In genomic region chr4:142961866-142962265, GRCh38 we compare ENCODE assay signal across 10 cellular contexts.
DNase-seq lines count a peak whose midpoint lies in the region; ATAC-seq and TF ChIP-seq lines count a peak whose summit lies in the region.
"Had no signal": no experiment of that assay in that cellular context is flagged by ENCODE, and none has a peak within 500 bp of the region (broad histone marks: within the 10 kb centered on the region; RNA-seq: fewer than 3 reads in every experiment).

No MANE protein-coding gene starts in this region.

- no peak overlapping the region for H3K27ac Mint-ChIP-seq in activated naive CD4-positive, alpha-beta T cell treated with anti-CD3 and anti-CD28 coated beads, Interleukin-2, amount 10 ng/mL, durations not matched to agents 7 days and 5 days
- no peak overlapping the region for H3K27ac Mint-ChIP-seq in activated T-cell treated with anti-CD3 and anti-CD28 coated beads, Interleukin-2, amount 50 U/mL, for 72 hours

- H3K79me2 ChIP-seq in OCI-LY3 (ENCODE audit: low read length): no peaks in the 10 kb centered on the region

- H3K9ac ChIP-seq in OCI-LY3 (ENCODE audit: low read length): peak overlapping the region; percentile 6; the same call in 1 of the 2 replicates

- CTCF ChIA-PET in activated naive CD4-positive, alpha-beta T cell treated with anti-CD3 and anti-CD28 coated beads, Interleukin-2, amount 10 ng/mL, durations not matched to agents 7 days and 5 days (lab: Charles Lee): no interaction called here

- peak; percentile 69 for DNase-seq in Ammon's horn (ENCODE audit: low spot score)
- DNase-seq in activated CD4-positive, alpha-beta T cell treated with anti-CD3 and anti-CD28 coated beads for 1 hour: no peak
- DNase-seq in activated naive CD4-positive, alpha-beta T cell treated with anti-CD3 and anti-CD28 coated beads, Interleukin-2, amount 10 ng/mL, durations not matched to agents 7 days and 5 days: no peak
- no peak for DNase-seq in activated T-cell treated with anti-CD3 and anti-CD28 coated beads, Interleukin-2, amount 50 U/mL, for 72 hours
- no peak for DNase-seq in H4 (ENCODE audit: low spot score)
- DNase-seq: aorta; stimulated activated CD4-positive, alpha-beta T cell treated with anti-CD3 and anti-CD28 coated beads, Interleukin-1b, Interleukin-23, amount 100 ng/mL, for 48 hours had no signal

- no peaks in the 10 kb centered on the region for H3K9me3 Mint-ChIP-seq in activated naive CD4-positive, alpha-beta T cell treated with anti-CD3 and anti-CD28 coated beads, Interleukin-2, amount 10 ng/mL, durations not matched to agents 7 days and 5 days
- no peaks in the 10 kb centered on the region for H3K9me3 Mint-ChIP-seq in activated T-cell treated with anti-CD3 and anti-CD28 coated beads, Interleukin-2, amount 50 U/mL, for 72 hours

- no peaks in the 10 kb centered on the region for H3K27me3 Mint-ChIP-seq in activated naive CD4-positive, alpha-beta T cell treated with anti-CD3 and anti-CD28 coated beads, Interleukin-2, amount 10 ng/mL, durations not matched to agents 7 days and 5 days
- H3K27me3 Mint-ChIP-seq in activated T-cell treated with anti-CD3 and anti-CD28 coated beads, Interleukin-2, amount 50 U/mL, for 72 hours (ENCODE audit: low read depth): peaks cover 5% of the 10 kb centered on the region

- peak overlapping the region; percentile 2; the same call in 1 of the 2 replicates for H3K4me3 ChIP-seq in OCI-LY3 (ENCODE audit: low read length)

- H3K4me2 ChIP-seq in OCI-LY3 (ENCODE audit: low read length): peak overlapping the region; percentile 37

- no peaks in the 10 kb centered on the region for H3K4me1 Mint-ChIP-seq in activated naive CD4-positive, alpha-beta T cell treated with anti-CD3 and anti-CD28 coated beads, Interleukin-2, amount 10 ng/mL, durations not matched to agents 7 days and 5 days
- H3K4me1 Mint-ChIP-seq in activated T-cell treated with anti-CD3 and anti-CD28 coated beads, Interleukin-2, amount 50 U/mL, for 72 hours (ENCODE audit: low read depth): no peaks in the 10 kb centered on the region

- peak; percentile 49 for ATAC-seq in HG02588 (IDR thresholded peaks at IDR 0.05; ENCODE audit: unreplicated experiment)
- no peak for ATAC-seq in activated T-cell treated with anti-CD3 and anti-CD28 coated beads, Interleukin-2, amount 50 U/mL, for 72 hours (replicated peaks in 1 of 2)

- no peaks in the 10 kb centered on the region for H3K9me3 ChIP-seq in OCI-LY3 (ENCODE audit: insufficient read depth, low read length)

- H3K27ac ChIP-seq in OCI-LY3 (ENCODE audit: low read length) (peak overlapping the region; percentile 50), layer of hippocampus (ENCODE audit: low read depth, low read length) (peak overlapping the region; percentile 42)

- peak overlapping the region; percentile 2 for H2AFZ ChIP-seq in OCI-LY3 (ENCODE audit: low read depth, low read length)

- H3K4me3 Mint-ChIP-seq in activated naive CD4-positive, alpha-beta T cell treated with anti-CD3 and anti-CD28 coated beads, Interleukin-2, amount 10 ng/mL, durations not matched to agents 7 days and 5 days: no peak overlapping the region
- H3K4me3 Mint-ChIP-seq in activated T-cell treated with anti-CD3 and anti-CD28 coated beads, Interleukin-2, amount 50 U/mL, for 72 hours: no peak overlapping the region

- H3K36me3 Mint-ChIP-seq in activated naive CD4-positive, alpha-beta T cell treated with anti-CD3 and anti-CD28 coated beads, Interleukin-2, amount 10 ng/mL, durations not matched to agents 7 days and 5 days: no peaks in the 10 kb centered on the region
- H3K36me3 Mint-ChIP-seq in activated T-cell treated with anti-CD3 and anti-CD28 coated beads, Interleukin-2, amount 50 U/mL, for 72 hours (ENCODE audit: insufficient read depth in 2 of 2): no peaks in the 10 kb centered on the region

- TF ChIP-seq CTCF in OCI-LY3 (IDR thresholded peaks at IDR 0.05; ENCODE audit: low read depth, low read length): no peak

- H3K27me3 ChIP-seq in OCI-LY3 (ENCODE audit: low read depth, low read length): no peaks in the 10 kb centered on the region
- no peaks in the 10 kb centered on the region for H3K27me3 ChIP-seq in layer of hippocampus (ENCODE audit: control insufficient read depth, insufficient read depth, low read length)

- H4K20me1 ChIP-seq in OCI-LY3 (ENCODE audit: insufficient read depth, low read length): no peaks in the 10 kb centered on the region

- H3K36me3 ChIP-seq in OCI-LY3 (replicated peaks; ENCODE audit: low read depth, low read length): no peaks in the 10 kb centered on the region

- H3K4me1 ChIP-seq in OCI-LY3 (ENCODE audit: low read length): peaks cover 26% of the 10 kb centered on the region
